11 cellular contexts compared by ENCODE assay signal in the genomic region with DNA sequence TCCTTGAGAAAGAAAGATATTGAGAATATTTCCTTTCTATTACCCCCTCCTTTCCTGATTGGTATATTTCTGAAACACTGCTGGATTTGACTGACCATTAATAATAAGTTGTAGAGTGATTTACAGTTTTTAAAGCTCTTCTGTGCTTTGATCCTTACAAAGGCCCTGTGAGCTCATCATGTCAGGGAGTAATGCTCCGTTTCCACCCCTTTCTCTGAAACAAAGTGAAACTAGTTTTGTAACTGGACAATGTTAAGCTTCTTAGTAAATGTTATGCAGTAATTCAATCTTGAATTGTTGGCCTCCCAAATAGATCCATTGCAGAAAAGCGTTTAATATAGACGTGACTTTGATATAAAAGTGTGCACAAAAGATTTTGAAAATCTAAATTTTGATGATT.
DNase-seq lines count a peak whose midpoint lies in the region; ATAC-seq and TF ChIP-seq lines count a peak whose summit lies in the region.
"Had no signal": no experiment of that assay in that cellular context is flagged by ENCODE, and none has a peak within 500 bp of the region (broad histone marks: within the 10 kb centered on the region; RNA-seq: fewer than 3 reads in every experiment).

No MANE protein-coding gene starts in this region.

- H3K79me1 ChIP-seq in H9 (ENCODE audit: insufficient read depth, low read depth, low read length, poor library complexity, severe bottlenecking), result no peaks in the 10 kb centered on the region

- H3K4me3 ChIP-seq in GM23248 (peak overlapping the region; percentile 72), fibroblast of mammary gland (ENCODE audit: control insufficient read depth, low read depth, low read length) (peak overlapping the region; percentile 36), gastrocnemius medialis (peak overlapping the region in 3 of 4 donors; percentile 8 to 42 (median 32))

- H3K27ac ChIP-seq in GM23248 (0 out of 2 replicates have a peak overlapping the region, but pooled peaks have one; percentile 9), gastrocnemius medialis (no peak overlapping the region), H9 (ENCODE audit: insufficient read length, low read depth, low read length) (no peak overlapping the region)

- H4K20me1 ChIP-seq in GM23248 (ENCODE audit: insufficient read depth), result no peaks in the 10 kb centered on the region
- H4K20me1 ChIP-seq in H9 (ENCODE audit: control insufficient read depth, insufficient read depth, insufficient read length), result no peaks in the 10 kb centered on the region

- no peak overlapping the region for H3K23ac ChIP-seq in H9 (ENCODE audit: insufficient read length, low read depth, low read length)

- no peaks in the 10 kb centered on the region for H3K9me2 ChIP-seq in GM23248 (ENCODE audit: insufficient read depth)

- H4K5ac ChIP-seq in H9 (ENCODE audit: insufficient read length, low read depth, low read length), result no peak overlapping the region

- no peak overlapping the region for H2BK20ac ChIP-seq in H9 (ENCODE audit: low read depth, low read length, poor library complexity, severe bottlenecking)

- no peak overlapping the region for H3K56ac ChIP-seq in H9 (ENCODE audit: insufficient read length, low read depth, low read length)

- H2AFZ ChIP-seq in GM23248 (peak overlapping the region; percentile 83), H9 (ENCODE audit: low read length) (no peak overlapping the region)

- H3K14ac ChIP-seq in H9 (ENCODE audit: insufficient read depth, low read length), result no peak overlapping the region

- TF ChIP-seq POLR2A in gastrocnemius medialis (IDR thresholded peaks at IDR 0.05), result no peak

- in situ Hi-C loops in GM23248 (cut with MboI), result no loop called here
- in situ Hi-C loops in gastrocnemius medialis (cut with MboI; ENCODE audit: low sequenced_read_pairs in 4 of 4), result no loop called here

- H3T11ph ChIP-seq in H9 (ENCODE audit: low read length), result no peak overlapping the region

- H3K4me2 ChIP-seq in GM23248 (ENCODE audit: unreplicated experiment), result peak overlapping the region; percentile 83
- H3K4me2 ChIP-seq in H9 (ENCODE audit: insufficient read depth, insufficient read length, low read length), result no peak overlapping the region

- no peak overlapping the region for H3K18ac ChIP-seq in H9 (ENCODE audit: insufficient read length, low read depth, low read length)

- H3K4me3 Mint-ChIP-seq in H9, result no peak overlapping the region
- H3K4me3 Mint-ChIP-seq: memory B cell had no signal

- no peak overlapping the region for H2BK120ac ChIP-seq in H9 (ENCODE audit: low read depth, low read length, poor library complexity, severe bottlenecking)

- no peaks in the 10 kb centered on the region for H3F3A ChIP-seq in GM23248 (ENCODE audit: insufficient read depth)

- H2BK12ac ChIP-seq in H9 (ENCODE audit: insufficient read length, low read depth, low read length), result no peak overlapping the region

- H3K36me3 ChIP-seq in GM23248 (ENCODE audit: low read depth) (no peaks in the 10 kb centered on the region), gastrocnemius medialis (no peaks in the 10 kb centered on the region)

- H3K4ac ChIP-seq in H9 (ENCODE audit: low read depth, low read length), result no peak overlapping the region

- no peaks in the 10 kb centered on the region for H3K9me3 Mint-ChIP-seq in H9
- H3K9me3 Mint-ChIP-seq: memory B cell had no signal

- H3K9me3 ChIP-seq in GM23248 (ENCODE audit: low read depth) (no peaks in the 10 kb centered on the region), gastrocnemius medialis (no peaks in the 10 kb centered on the region), H9 (ENCODE audit: control insufficient read depth, low read depth, low read length) (no peaks in the 10 kb centered on the region)

- intact Hi-C loops in gastrocnemius medialis (cut with DNase I; ENCODE audit: low total_unique reads), result no loop called here

- H3K27me3 ChIP-seq in GM23248 (replicated peaks; ENCODE audit: insufficient read depth) (no peaks in the 10 kb centered on the region), gastrocnemius medialis (no peaks in the 10 kb centered on the region), H9 (ENCODE audit: insufficient read depth, low read length) (no peaks in the 10 kb centered on the region)

- no peak overlapping the region for H2BK15ac ChIP-seq in H9 (ENCODE audit: low read depth, low read length)

- TF ChIP-seq CTCF in fibroblast of mammary gland (conservative IDR thresholded peaks at IDR 0.05; ENCODE audit: control insufficient read depth, insufficient read depth, low read depth, low read length) (no peak), gastrocnemius medialis (IDR thresholded peaks at IDR 0.05 in 4 of 5, conservative IDR thresholded peaks at IDR 0.05 in 1 of 5) (no peak), H9 (conservative IDR thresholded peaks at IDR 0.05) (no peak)

- no peaks in the 10 kb centered on the region for H3K27me3 Mint-ChIP-seq in H9 (ENCODE audit: low read depth)
- H3K27me3 Mint-ChIP-seq: memory B cell had no signal

- ATAC-seq in gastrocnemius medialis (no peak), HG02678 (IDR thresholded peaks at IDR 0.05; ENCODE audit: unreplicated experiment) (no peak)

- H3K79me2 ChIP-seq in GM23248 (ENCODE audit: insufficient read depth) (no peaks in the 10 kb centered on the region), H9 (ENCODE audit: insufficient read depth, low read length) (no peaks in the 10 kb centered on the region)

- no peak overlapping the region for H4K8ac ChIP-seq in H9 (replicated peaks; ENCODE audit: insufficient read length, low read depth, low read length)

- H3K4me1 Mint-ChIP-seq in H9, result no peaks in the 10 kb centered on the region; a peak in 1 of 4 replicates
- H3K4me1 Mint-ChIP-seq: memory B cell had no signal

- peak overlapping the region; percentile 62 for H3K9ac ChIP-seq in GM23248
- H3K9ac ChIP-seq in H9 (ENCODE audit: extremely low read depth, insufficient read length, low read length), result no peak overlapping the region

- H3K23me2 ChIP-seq in H9 (ENCODE audit: insufficient read length, low read depth, low read length, poor library complexity, severe bottlenecking), result no peaks in the 10 kb centered on the region

- WGBS in GM23248 (ENCODE audit: low coverage in 1 of 2, low lambda C conversion rate in 2 of 2, missing lambda C conversion rate in 2 of 2), 2 experiments, result 2 to 3% methylated on average over 3 of the region's 3 CpGs
- WGBS in H9 (ENCODE audit: extremely low coverage, insufficient read length, low lambda C conversion rate), result no CpG with 5 or more reads among the region's 3 CpGs

- H2BK5ac ChIP-seq in H9 (ENCODE audit: insufficient read length, low read length), result no peak overlapping the region

- DNase-seq in GM23248 (peak; percentile 62), NOMO-1 treated with DMSO at 0.1 percent for 48 hours (lab: John Stamatoyannopoulos, UW; ENCODE audit: unreplicated experiment) (peak; percentile 42), fibroblast of mammary gland (ENCODE audit: low read depth) (peak; percentile 62), gastrocnemius medialis (no peak), T1000 (lab: John Stamatoyannopoulos, UW) (no peak), H9 (no peak), DMS79 (lab: John Stamatoyannopoulos, UW) (no peak)
- DNase-seq: activated CD4-positive, alpha-beta T cell treated with anti-CD3 and anti-CD28 coated beads for 48 hours; NCI-H1092 treated with DMSO at 0.1 percent for 48 hours had no signal

- no peaks in the 10 kb centered on the region for H3K4me1 ChIP-seq in GM23248 (ENCODE audit: insufficient read depth)
- H3K4me1 ChIP-seq in gastrocnemius medialis, result no peaks in the 10 kb centered on the region
- no peaks in the 10 kb centered on the region for H3K4me1 ChIP-seq in H9 (ENCODE audit: insufficient read depth, low read length)

- no peak overlapping the region for H2AK5ac ChIP-seq in H9 (ENCODE audit: insufficient read length, low read length)

- no peaks in the 10 kb centered on the region for H3K36me3 Mint-ChIP-seq in H9 (ENCODE audit: insufficient read depth in 1 of 3, low read depth in 3 of 3)
- H3K36me3 Mint-ChIP-seq: memory B cell had no signal

- H3K27ac Mint-ChIP-seq in H9, result no peak overlapping the region
- H3K27ac Mint-ChIP-seq: memory B cell had no signal

- no peak overlapping the region for H4K91ac ChIP-seq in H9 (ENCODE audit: insufficient read length, low read depth, low read length)

Comparison
In these comparisons a context has a peak if more than half of its experiments do, and no peak if none do; other contexts are left out.
1. DNase-seq: peak in GM23248 (single experiment), NOMO-1 treated with DMSO at 0.1 percent for 48 hours (single experiment) and fibroblast of mammary gland (single experiment); none in gastrocnemius medialis (0 of 2), T1000 (single experiment), H9 (single experiment) and DMS79 (single experiment).
2. Peak in every context shown above with its lines, with median percentiles within 50 percentile points of each other: H3K4me3 ChIP-seq.